In the genomic region with DNA sequence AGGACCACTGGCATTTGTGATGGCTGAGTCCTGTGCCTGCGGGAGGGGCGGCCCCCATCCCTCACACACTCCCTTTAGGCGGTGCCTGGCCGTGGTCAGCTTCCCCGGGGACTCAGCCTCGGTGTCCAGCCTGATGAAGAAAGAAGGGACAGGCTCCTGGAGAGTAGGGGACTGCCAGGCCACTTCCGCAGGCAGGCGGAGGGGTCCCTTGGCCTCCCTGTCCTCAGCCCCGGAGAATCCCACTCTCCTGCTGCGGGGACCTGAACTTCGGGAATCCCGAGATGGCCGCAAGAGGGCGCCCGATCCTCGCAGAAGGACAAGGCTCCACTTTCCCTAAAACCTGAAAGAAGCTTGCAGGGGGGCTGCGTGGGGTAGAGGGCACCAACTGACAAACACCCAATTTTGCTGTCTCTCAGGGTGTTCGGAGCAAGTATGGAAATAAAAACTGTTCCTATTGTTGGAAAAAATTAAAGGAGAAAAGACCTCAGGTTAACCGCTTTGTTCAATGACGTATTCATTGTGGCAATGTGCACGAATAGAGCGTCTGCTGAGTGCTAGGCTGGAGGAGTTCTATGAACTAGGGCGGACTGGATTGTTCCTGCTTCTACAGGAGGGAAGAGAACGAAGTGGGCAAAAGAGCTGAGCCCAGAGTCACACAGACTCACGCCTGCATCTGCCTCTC, we compare ENCODE assay signal across 8 cellular contexts.
A peak's percentile ranks its signal among the peaks of the same experiment; 100 is the strongest.
DNase-seq lines count a peak whose midpoint lies in the region; ATAC-seq and TF ChIP-seq lines count a peak whose summit lies in the region.

No MANE protein-coding gene starts in this region.

- WGBS in lower leg skin, 2 donors: 13 to 19% methylated on average over 24 to 25 of the region's 25 CpGs

- H3K9me3 ChIP-seq in Karpas-422 (ENCODE audit: low read length) (no peaks in the 10 kb centered on the region), WERI-Rb-1 (ENCODE audit: severe bottlenecking) (no peaks in the 10 kb centered on the region)

- no peak overlapping the region for H3K4me3 ChIP-seq in Karpas-422 (ENCODE audit: low read length)
- H3K4me3 ChIP-seq in WERI-Rb-1 (ENCODE audit: low read depth, low read length): peak overlapping the region; percentile 37
- H3K4me3 ChIP-seq in choroid plexus epithelial cell (ENCODE audit: low read depth, low read length): no peak overlapping the region
- no peak overlapping the region for H3K4me3 ChIP-seq in lower leg skin (ENCODE audit: low read depth, poor library complexity, severe bottlenecking)

- intact Hi-C loops in lower leg skin (cut with DNase I; ENCODE audit: low total_unique reads): loop anchor here (5.0 kb wide), 1 partner anchor 1558 kb away; no protein-coding TSS in a partner anchor

- H4K20me1 ChIP-seq in Karpas-422 (ENCODE audit: insufficient read depth, low read depth, low read length): no peaks in the 10 kb centered on the region

- no peaks in the 10 kb centered on the region for H3K4me1 ChIP-seq in Karpas-422 (ENCODE audit: low read length)

- TF ChIP-seq POLR2A in lower leg skin (IDR thresholded peaks at IDR 0.05): no peak

- H3K27ac ChIP-seq in Karpas-422 (ENCODE audit: low read length) (no peak overlapping the region), WERI-Rb-1 (no peak overlapping the region)

- H3K79me2 ChIP-seq in Karpas-422 (ENCODE audit: low read length): no peaks in the 10 kb centered on the region

- peak; percentile 73 for DNase-seq in Daoy (ENCODE audit: low read depth)
- DNase-seq in Karpas-422: peak; percentile 76
- peak; percentile 82 for DNase-seq in WERI-Rb-1
- DNase-seq in choroid plexus epithelial cell (ENCODE audit: low read depth): peak; percentile 50
- peak; percentile 39 to 90 for DNase-seq in lower leg skin (ENCODE audit: low spot score in 2 of 2)
- DNase-seq in stimulated activated CD8-positive, alpha-beta memory T cell treated with anti-CD3 and anti-CD28 coated beads, Interleukin-2, amount 100 ng/mL, for 48 hours (ENCODE audit: low read depth in 2 of 2): peak; percentile 24 to 41
- DNase-seq in NCI-H226: no peak

- H2AFZ ChIP-seq in Karpas-422 (ENCODE audit: low read length): no peak overlapping the region

- no peak for ATAC-seq in GM21528 (IDR thresholded peaks at IDR 0.05; ENCODE audit: low FRiP score, unreplicated experiment)

- H3K27me3 ChIP-seq in Karpas-422 (ENCODE audit: low read length) (no peaks in the 10 kb centered on the region), WERI-Rb-1 (ENCODE audit: insufficient read depth, low read depth, severe bottlenecking) (no peaks in the 10 kb centered on the region)

- TF ChIP-seq CTCF in WERI-Rb-1 (IDR thresholded peaks at IDR 0.05; ENCODE audit: low read depth, low read length) (peak; percentile 80), choroid plexus epithelial cell (conservative IDR thresholded peaks at IDR 0.05; ENCODE audit: low read depth, low read length) (peak; percentile 83), lower leg skin (IDR thresholded peaks at IDR 0.05) (peak in 1 of 3 donors; percentile 24)

- no peaks in the 10 kb centered on the region for H3K9me2 ChIP-seq in Karpas-422 (replicated peaks; ENCODE audit: insufficient read depth, low read length)

- no peak overlapping the region for H3K4me2 ChIP-seq in Karpas-422 (ENCODE audit: low read depth, low read length, poor library complexity, severe bottlenecking)

- H3K36me3 ChIP-seq in Karpas-422 (ENCODE audit: insufficient read depth, low read length): no peaks in the 10 kb centered on the region
- no peaks in the 10 kb centered on the region for H3K36me3 ChIP-seq in WERI-Rb-1

- H3K9ac ChIP-seq in Karpas-422 (ENCODE audit: low read length): no peak overlapping the region
